Comparison of ENCODE assay signal across 25 cellular contexts in genomic region chr14:103186241-103186835, GRCh38.
DNase-seq lines count a peak whose midpoint lies in the region; ATAC-seq, FAIRE-seq and TF ChIP-seq lines count a peak whose summit lies in the region.
"Had no signal": no experiment of that assay in that cellular context is flagged by ENCODE, and none has a peak within 500 bp of the region (broad histone marks: within the 10 kb centered on the region; RNA-seq: fewer than 3 reads in every experiment).

No MANE protein-coding gene starts in this region.

- H3K27ac ChIP-seq in A549 (peak overlapping the region; percentile 44 to 74; a peak in 5 of 6 replicates), H9 (ENCODE audit: insufficient read length, low read depth, low read length) (no peak overlapping the region), endodermal cell (ENCODE audit: low read depth, low read length) (no peak overlapping the region)
- H3K27ac ChIP-seq: C4-2B, dorsolateral prefrontal cortex had no signal

- H3K4me2 ChIP-seq in A549 (no peak overlapping the region), H9 (ENCODE audit: insufficient read depth, insufficient read length, low read length) (peak overlapping the region; percentile 12)

- no peak for ATAC-seq in A549
- ATAC-seq: activated CD4-positive, alpha-beta T cell treated with anti-CD3 and anti-CD28 coated beads for 36 hours had no signal

- 0 out of 5 replicates have a peak overlapping the region, but pooled peaks of 1 of the 2 experiments have one; percentile 40 for H3K4me3 Mint-ChIP-seq in H9
- no peak overlapping the region for H3K4me3 Mint-ChIP-seq in endodermal cell
- H3K4me3 Mint-ChIP-seq in nephron = peak overlapping the region in 1 of 3 experiments; percentile 63
- H3K4me3 Mint-ChIP-seq: activated CD4-positive, alpha-beta T cell treated with anti-CD3 and anti-CD28 coated beads for 36 hours; central memory CD8-positive, alpha-beta T cell had no signal

- no peak overlapping the region for H4K5ac ChIP-seq in H9 (ENCODE audit: insufficient read length, low read depth, low read length)

- H2BK20ac ChIP-seq in H9 (ENCODE audit: low read depth, low read length, poor library complexity, severe bottlenecking) = no peak overlapping the region

- in situ Hi-C loops in ACHN (cut with HindIII; ENCODE audit: low pct_ligation_motif_present, low pct_unique_long_range_greater_than_20kb, low sequenced_read_pairs) = no loop called here

- H3K27me3 Mint-ChIP-seq in H9 (ENCODE audit: low read depth) (peaks cover 35% of the 10 kb centered on the region), endodermal cell (ENCODE audit: insufficient read depth) (peaks cover 37% of the 10 kb centered on the region), nephron (ENCODE audit: low read depth) (peaks cover 49% of the 10 kb centered on the region)

- H3K4me3 ChIP-seq in A549 = no peak overlapping the region
- no peak overlapping the region for H3K4me3 ChIP-seq in endodermal cell (ENCODE audit: low read length)
- H3K4me3 ChIP-seq: dorsolateral prefrontal cortex had no signal

- no peak overlapping the region for H3K23ac ChIP-seq in H9 (ENCODE audit: insufficient read length, low read depth, low read length)

- H3K27ac Mint-ChIP-seq in H9 (peak overlapping the region in 1 of 3 experiments; percentile 52; a peak in 2 of 7 replicates), endodermal cell (peak overlapping the region; percentile 9), nephron (peak overlapping the region; percentile 22 to 86 (median 53))
- H3K27ac Mint-ChIP-seq: activated CD4-positive, alpha-beta T cell treated with anti-CD3 and anti-CD28 coated beads for 36 hours had no signal

- no peaks in the 10 kb centered on the region for H3K23me2 ChIP-seq in H9 (ENCODE audit: insufficient read length, low read depth, low read length, poor library complexity, severe bottlenecking)

- peaks cover 0 to 4% (median 0%) of the 10 kb centered on the region in 3 experiments; a peak in 2 of 7 replicates for H3K36me3 Mint-ChIP-seq in H9 (ENCODE audit: insufficient read depth in 1 of 3, low read depth in 3 of 3)
- H3K36me3 Mint-ChIP-seq in endodermal cell (ENCODE audit: low read depth) = no peaks in the 10 kb centered on the region
- no peaks in the 10 kb centered on the region for H3K36me3 Mint-ChIP-seq in nephron (ENCODE audit: low read depth)

- no peaks in the 10 kb centered on the region for H3K9me3 ChIP-seq in A549
- H3K9me3 ChIP-seq in H9 (ENCODE audit: control insufficient read depth, low read depth, low read length) = no peaks in the 10 kb centered on the region
- H3K9me3 ChIP-seq in endodermal cell (ENCODE audit: control insufficient read depth, low read length) = peaks cover 4% of the 10 kb centered on the region

- no peak for TF ChIP-seq RAD21 in A549 (conservative IDR thresholded peaks at IDR 0.05 in 1 of 2, IDR thresholded peaks at IDR 0.05 in 1 of 2)

- H3K56ac ChIP-seq in H9 (ENCODE audit: insufficient read length, low read depth, low read length) = no peak overlapping the region

- no peak overlapping the region for H2BK12ac ChIP-seq in H9 (ENCODE audit: insufficient read length, low read depth, low read length)

- 89% methylated on average over 9 of the region's 9 CpGs for WGBS in A549 (ENCODE audit: missing lambda C conversion rate)
- WGBS in H9 (ENCODE audit: extremely low coverage, insufficient read length, low lambda C conversion rate) = no CpG with 5 or more reads among the region's 9 CpGs
- 82 to 85% methylated on average over 9 of the region's 9 CpGs for WGBS in endodermal cell (ENCODE audit: insufficient coverage in 1 of 2, insufficient read length in 1 of 2), 2 experiments

- H2AFZ ChIP-seq in H9 (ENCODE audit: low read length) = no peak overlapping the region

- H2BK5ac ChIP-seq in H9 (ENCODE audit: insufficient read length, low read length) = no peak overlapping the region

- H4K8ac ChIP-seq in H9 (replicated peaks; ENCODE audit: insufficient read length, low read depth, low read length) = no peak overlapping the region

- CTCF ChIA-PET in A549 (lab: Yijun Ruan, JAX) = interaction anchor here (0.6 to 13.1 kb wide), 20 partner anchors 9 to 534 kb away, joined by 3 to 261 read pairs (median 4); partner anchors contain the start of gene TNFAIP2

- H2BK15ac ChIP-seq in H9 (ENCODE audit: low read depth, low read length) = no peak overlapping the region

- no peak overlapping the region for H2BK120ac ChIP-seq in H9 (ENCODE audit: low read depth, low read length, poor library complexity, severe bottlenecking)

- DNase-seq in A549 (ENCODE audit: low read depth in 1 of 2, low spot score in 1 of 2) (no peak), H9 (no peak), endodermal cell (no peak), ACHN (no peak), UCSD-AML1 (lab: John Stamatoyannopoulos, UW; ENCODE audit: unreplicated experiment) (no peak), activated gamma-delta T cell (lab: John Stamatoyannopoulos, UW) (no peak)
- no peak for DNase-seq in activated CD4-positive, alpha-beta T cell treated with anti-CD3 and anti-CD28 coated beads for 4 hours
- DNase-seq: activated CD4-positive, alpha-beta T cell treated with anti-CD3 and anti-CD28 coated beads for 36 hours; activated naive CD4-positive, alpha-beta T cell treated with anti-CD3 and anti-CD28 coated beads, Interleukin-2, amount 50 U/mL, for 16 hours; activated T-cell treated with anti-CD3 and anti-CD28 coated beads, Interleukin-2, amount 50 U/mL, for 48 hours; dorsolateral prefrontal cortex; foreskin melanocyte; HCEC 1CT; KBM-7; NCI-H1436 treated with DMSO at 0.1 percent for 48 hours; NCI-H526 treated with DMSO at 0.1 percent for 48 hours; SIG-M5; T-helper 1 cell had no signal

- POLR2A ChIA-PET in A549 (lab: Yijun Ruan, JAX) = no interaction called here

- TF ChIP-seq CTCF in A549 (IDR thresholded peaks at IDR 0.05) = no peak
- no peak for TF ChIP-seq CTCF in H9 (conservative IDR thresholded peaks at IDR 0.05)
- no peak for TF ChIP-seq CTCF in endodermal cell (conservative IDR thresholded peaks at IDR 0.05)
- TF ChIP-seq CTCF in nephron (IDR thresholded peaks at IDR 0.05; ENCODE audit: unreplicated experiment in 3 of 3) = no peak

- no peak for TF ChIP-seq POLR2A in A549 (IDR thresholded peaks at IDR 0.05; ENCODE audit: low read length)

- H3K4me1 ChIP-seq in A549 = peaks cover 28% of the 10 kb centered on the region
- H3K4me1 ChIP-seq in H9 (ENCODE audit: insufficient read depth, low read length) = peaks cover 3% of the 10 kb centered on the region; the same call in 1 of the 2 replicates
- H3K4me1 ChIP-seq in endodermal cell (ENCODE audit: control insufficient read depth, insufficient read depth, low read length) = peaks cover 5% of the 10 kb centered on the region

- no peak overlapping the region for H3K4ac ChIP-seq in H9 (ENCODE audit: low read depth, low read length)

- peaks cover 2% of the 10 kb centered on the region for H3K27me3 ChIP-seq in H9 (ENCODE audit: insufficient read depth, low read length)
- H3K27me3 ChIP-seq in endodermal cell (ENCODE audit: control insufficient read depth, insufficient read depth, low read length, poor library complexity, severe bottlenecking) = no peaks in the 10 kb centered on the region

- no peak overlapping the region for H3T11ph ChIP-seq in H9 (ENCODE audit: low read length)

- no peak overlapping the region for H3K9ac ChIP-seq in H9 (ENCODE audit: extremely low read depth, insufficient read length, low read length)
- no peak overlapping the region for H3K9ac ChIP-seq in endodermal cell (ENCODE audit: extremely low read depth, low read length, poor library complexity, severe bottlenecking)

- H3K79me2 ChIP-seq in H9 (ENCODE audit: insufficient read depth, low read length) = no peaks in the 10 kb centered on the region

- TF ChIP-seq EP300 in A549 (IDR thresholded peaks at IDR 0.05) = no peak

- no peak for FAIRE-seq in A549 (lab: Jason Lieb, UNC)
- FAIRE-seq: G401.6, islet of Langerhans, TTC549, urothelium cell line had no signal

- H3K14ac ChIP-seq in H9 (ENCODE audit: insufficient read depth, low read length) = no peak overlapping the region

- H3K18ac ChIP-seq in H9 (ENCODE audit: insufficient read length, low read depth, low read length) = no peak overlapping the region

- H3K9me3 Mint-ChIP-seq in H9 (no peaks in the 10 kb centered on the region; a peak in 2 of 5 replicates), endodermal cell (no peaks in the 10 kb centered on the region), nephron (peaks cover 5% of the 10 kb centered on the region)
- H3K9me3 Mint-ChIP-seq: central memory CD8-positive, alpha-beta T cell had no signal

- no peak overlapping the region for H4K91ac ChIP-seq in H9 (ENCODE audit: insufficient read length, low read depth, low read length)

- H4K20me1 ChIP-seq in H9 (ENCODE audit: control insufficient read depth, insufficient read depth, insufficient read length) = no peaks in the 10 kb centered on the region

- no peaks in the 10 kb centered on the region for H3K79me1 ChIP-seq in H9 (ENCODE audit: insufficient read depth, low read depth, low read length, poor library complexity, severe bottlenecking)

- H3K4me1 Mint-ChIP-seq in H9 (peaks cover 28 to 39% of the 10 kb centered on the region in 2 experiments), endodermal cell (peaks cover 19% of the 10 kb centered on the region), nephron (peaks cover 30% of the 10 kb centered on the region)

- H2AK5ac ChIP-seq in H9 (ENCODE audit: insufficient read length, low read length) = no peak overlapping the region

- H3K36me3 ChIP-seq in endodermal cell (ENCODE audit: control insufficient read depth, insufficient read depth, low read length) = no peaks in the 10 kb centered on the region

TF ChIP-seq in A549, 52 proteins besides CTCF, POLR2A, EP300 and RAD21:
- TF ChIP-seq ATOH8 (CRISPR knock-in tag; IDR thresholded peaks at IDR 0.05; ENCODE audit: low read depth) = no peak
- no peak for TF ChIP-seq HOXB13 (CRISPR knock-in tag; IDR thresholded peaks at IDR 0.05; ENCODE audit: low read depth)
- TF ChIP-seq FOSB (CRISPR knock-in tag; IDR thresholded peaks at IDR 0.05) = no peak
- no peak for TF ChIP-seq EHMT2 (IDR thresholded peaks at IDR 0.05; ENCODE audit: low read depth)
- no peak for TF ChIP-seq KDM1A (IDR thresholded peaks at IDR 0.05; ENCODE audit: low read depth)
- no peak for TF ChIP-seq POLR2AphosphoS2 (conservative IDR thresholded peaks at IDR 0.05; ENCODE audit: low read length)
- peak; percentile 29 for TF ChIP-seq MAFK (IDR thresholded peaks at IDR 0.05; ENCODE audit: partially characterized antibody)

Comparison
In these comparisons a context has a peak if more than half of its experiments do, and no peak if none do; other contexts are left out.
1. H3K27ac ChIP-seq: peak in A549 (2 of 2); none in H9 (single experiment) and endodermal cell (single experiment).